8 cellular contexts compared by ENCODE assay signal in genomic region chr15:41512512-41513281, GRCh38. TPM values are rescaled to one million over a fixed set of nuclear protein-coding genes. Genes with fewer than 3 reads are reported as not detected.
A peak's percentile ranks its signal among the peaks of the same experiment; 100 is the strongest.
DNase-seq lines count a peak whose midpoint lies in the region; ATAC-seq and TF ChIP-seq lines count a peak whose summit lies in the region.

No MANE protein-coding gene starts in this region.

- peaks cover 8% of the 10 kb centered on the region for H3K4me1 Mint-ChIP-seq in activated T-helper 17 cell treated with anti-CD3 and anti-CD28 coated beads, Interleukin-2, amount 50 U/mL, for 72 hours
- H3K4me1 Mint-ChIP-seq in stimulated activated memory B cell treated with anti-CD40 and anti-IgM and Interleukin-4, amounts not matched to agents 10 μg/mL and 1 μg/mL and 100 μg/mL, for 72 hours = peaks cover 27% of the 10 kb centered on the region

- POLR2A ChIA-PET in HEK293 (lab: Yijun Ruan, JAX) = interaction anchor here (1.3 kb wide), 1 partner anchor 19 kb away, joined by 7 read pairs; the partner anchor contains the start of gene ITPKA

- no peaks in the 10 kb centered on the region for H3K79me2 ChIP-seq in ACC112 (ENCODE audit: control insufficient read depth, insufficient read depth, low read length, unreplicated experiment)

- peak; percentile 13 for ATAC-seq in activated T-helper 17 cell treated with anti-CD3 and anti-CD28 coated beads, Interleukin-2, amount 50 U/mL, for 72 hours (replicated peaks)
- peak; percentile 60 for ATAC-seq in stimulated activated memory B cell treated with anti-CD40 and anti-IgM and Interleukin-4, amounts not matched to agents 10 μg/mL and 1 μg/mL and 100 μg/mL, for 72 hours
- ATAC-seq in HG03159 (IDR thresholded peaks at IDR 0.05; ENCODE audit: unreplicated experiment) = no peak

- H3K9me3 Mint-ChIP-seq in activated T-helper 17 cell treated with anti-CD3 and anti-CD28 coated beads, Interleukin-2, amount 50 U/mL, for 72 hours = no peaks in the 10 kb centered on the region
- no peaks in the 10 kb centered on the region for H3K9me3 Mint-ChIP-seq in stimulated activated memory B cell treated with anti-CD40 and anti-IgM and Interleukin-4, amounts not matched to agents 10 μg/mL and 1 μg/mL and 100 μg/mL, for 72 hours

- no peaks in the 10 kb centered on the region for H3K27me3 Mint-ChIP-seq in activated T-helper 17 cell treated with anti-CD3 and anti-CD28 coated beads, Interleukin-2, amount 50 U/mL, for 72 hours
- peaks cover 21% of the 10 kb centered on the region for H3K27me3 Mint-ChIP-seq in stimulated activated memory B cell treated with anti-CD40 and anti-IgM and Interleukin-4, amounts not matched to agents 10 μg/mL and 1 μg/mL and 100 μg/mL, for 72 hours

- H2AFZ ChIP-seq in ACC112 (ENCODE audit: low read length, unreplicated experiment) = no peak overlapping the region

- no peak for TF ChIP-seq CTCF in HEK293 (tag by site-specific recombination; IDR thresholded peaks at IDR 0.05)

- H3K4me3 ChIP-seq in ACC112 (ENCODE audit: low read depth, low read length) (peak overlapping the region; percentile 54), HEK293 (ENCODE audit: low read depth, low read length) (peak overlapping the region; percentile 28; the same call in 1 of the 2 replicates), MG63 (no peak overlapping the region)

- H3K27ac Mint-ChIP-seq in activated T-helper 17 cell treated with anti-CD3 and anti-CD28 coated beads, Interleukin-2, amount 50 U/mL, for 72 hours = no peak overlapping the region
- peak overlapping the region; percentile 53 for H3K27ac Mint-ChIP-seq in stimulated activated memory B cell treated with anti-CD40 and anti-IgM and Interleukin-4, amounts not matched to agents 10 μg/mL and 1 μg/mL and 100 μg/mL, for 72 hours

- H3K27ac ChIP-seq in ACC112 (ENCODE audit: low read depth, low read length) (no peak overlapping the region), HEK293 (ENCODE audit: extremely low read depth, low read depth, low read length) (no peak overlapping the region)

- H3K9me3 ChIP-seq in HEK293 (ENCODE audit: control insufficient read depth, insufficient read depth, low read depth, low read length) = no peaks in the 10 kb centered on the region
- no peaks in the 10 kb centered on the region for H3K9me3 ChIP-seq in MG63

- CTCF ChIA-PET in HEK293 (lab: Yijun Ruan, JAX) = interaction anchor here (0.8 kb wide), 1 partner anchor 45 kb away, joined by 3 read pairs; no protein-coding TSS in a partner anchor

- no peaks in the 10 kb centered on the region for H3K36me3 ChIP-seq in ACC112 (ENCODE audit: insufficient read depth, low read length)
- peaks cover 0 to 7% of the 10 kb centered on the region in 2 experiments; a peak in 1 of 3 replicates for H3K36me3 ChIP-seq in HEK293 (ENCODE audit: control insufficient read depth in 2 of 2, insufficient read depth in 1 of 2, low read length in 2 of 2)
- no peaks in the 10 kb centered on the region for H3K36me3 ChIP-seq in MG63

- H3K4me1 ChIP-seq in ACC112 (ENCODE audit: control insufficient read depth, insufficient read depth, low read length, unreplicated experiment) (peaks cover 11% of the 10 kb centered on the region), HEK293 (ENCODE audit: control insufficient read depth, insufficient read depth, low read length) (no peaks in the 10 kb centered on the region)

- DNase-seq in iPS-NIHi11 (ENCODE audit: low spot score) (peak; percentile 22), MG63 (no peak), kidney glomerular epithelial cell (lab: John Stamatoyannopoulos, UW) (no peak)

- H3K4me3 Mint-ChIP-seq in activated T-helper 17 cell treated with anti-CD3 and anti-CD28 coated beads, Interleukin-2, amount 50 U/mL, for 72 hours = peak overlapping the region; percentile 77
- peak overlapping the region; percentile 80 for H3K4me3 Mint-ChIP-seq in stimulated activated memory B cell treated with anti-CD40 and anti-IgM and Interleukin-4, amounts not matched to agents 10 μg/mL and 1 μg/mL and 100 μg/mL, for 72 hours

- H3K27me3 ChIP-seq in ACC112 (ENCODE audit: insufficient read depth, low read length) (peaks cover 34% of the 10 kb centered on the region), MG63 (no peaks in the 10 kb centered on the region)

- peaks cover 14% of the 10 kb centered on the region for H3K36me3 Mint-ChIP-seq in activated T-helper 17 cell treated with anti-CD3 and anti-CD28 coated beads, Interleukin-2, amount 50 U/mL, for 72 hours (ENCODE audit: low read depth)
- H3K36me3 Mint-ChIP-seq in stimulated activated memory B cell treated with anti-CD40 and anti-IgM and Interleukin-4, amounts not matched to agents 10 μg/mL and 1 μg/mL and 100 μg/mL, for 72 hours = peaks cover 17% of the 10 kb centered on the region

TF ChIP-seq in HEK293, 187 proteins besides CTCF, POLR2A, EP300 and RAD21:
- TF ChIP-seq ZNF133 (tag by site-specific recombination; IDR thresholded peaks at IDR 0.05) (no peak), ZNF341 (tag by site-specific recombination; IDR thresholded peaks at IDR 0.05; ENCODE audit: low read depth) (no peak), ZNF324 (tag by site-specific recombination; IDR thresholded peaks at IDR 0.05) (no peak), SP7 (tag by site-specific recombination; IDR thresholded peaks at IDR 0.05) (no peak), ZNF366 (tag by site-specific recombination; conservative IDR thresholded peaks at IDR 0.05) (no peak), ZNF664 (tag by site-specific recombination; IDR thresholded peaks at IDR 0.05) (no peak), ZNF280D (tag by site-specific recombination; IDR thresholded peaks at IDR 0.05) (no peak)
TF ChIP-seq in HEK293: peak in this region for 0.

RNA-seq across cellular contexts. Expression of gene LTK, which starts 0.9 kb away (rescaled TPM):
- total RNA-seq in activated T-helper 17 cell treated with anti-CD3 and anti-CD28 coated beads, Interleukin-2, amount 50 U/mL, for 72 hours = 1 to 10 TPM; 1.9 to 2.8 TPM
- not detected in 2 replicates for total RNA-seq in MG63 (2014; rRNA removed; shearing (Covaris generic); ENCODE audit: low replicate concordance)

RNA-seq across cellular contexts. Expression of gene ITPKA, which starts 19.0 kb away (rescaled TPM):
- 1 to 10 TPM; 3.5 to 5.5 TPM for total RNA-seq in activated T-helper 17 cell treated with anti-CD3 and anti-CD28 coated beads, Interleukin-2, amount 50 U/mL, for 72 hours
- total RNA-seq in MG63 (2014; rRNA removed; shearing (Covaris generic); ENCODE audit: low replicate concordance) = 1.4 and 1.6 TPM in 2 replicates

RNA-seq across cellular contexts. Expression of gene RPAP1, which starts 31.4 kb away (rescaled TPM):
- total RNA-seq in activated T-helper 17 cell treated with anti-CD3 and anti-CD28 coated beads, Interleukin-2, amount 50 U/mL, for 72 hours = 10 to 100 TPM; 51.2 to 70.0 TPM
- 6.2 and 7.9 TPM in 2 replicates for total RNA-seq in MG63 (2014; rRNA removed; shearing (Covaris generic); ENCODE audit: low replicate concordance)

RNA-seq across cellular contexts. Expression of gene TYRO3, which starts 46.3 kb away (rescaled TPM):
- 1 to 10 TPM; 1.7 to 2.7 TPM for total RNA-seq in activated T-helper 17 cell treated with anti-CD3 and anti-CD28 coated beads, Interleukin-2, amount 50 U/mL, for 72 hours
- total RNA-seq in MG63 (2014; rRNA removed; shearing (Covaris generic); ENCODE audit: low replicate concordance) = 3.4 and 12.2 TPM in 2 replicates
